ENCODE assay signal across 8 cellular contexts in genomic region chr7:114865564-114865963, GRCh38. TPM values are rescaled to one million over a fixed set of nuclear protein-coding genes. Genes with fewer than 3 reads are reported as not detected.
DNase-seq lines count a peak whose midpoint lies in the region; ATAC-seq and TF ChIP-seq lines count a peak whose summit lies in the region.

No MANE protein-coding gene starts in this region.

- H3K9me3 ChIP-seq in colonic mucosa = no peaks in the 10 kb centered on the region

- no peak overlapping the region for H3K27ac ChIP-seq in colonic mucosa

- no peaks in the 10 kb centered on the region for H3K36me3 ChIP-seq in colonic mucosa

- no peak overlapping the region for H3K9ac ChIP-seq in colonic mucosa (ENCODE audit: low read depth in 2 of 2, low read length in 2 of 2)

- no peak overlapping the region for H3K27ac Mint-ChIP-seq in memory B cell

- peak; percentile 63 for DNase-seq in GM03348 (ENCODE audit: low spot score)
- DNase-seq in activated CD4-positive, CD25-positive, alpha-beta regulatory T cell treated with anti-CD3 and anti-CD28 coated beads, Interleukin-2, amount 50 U/mL, for 72 hours = peak; percentile 59
- DNase-seq in colonic mucosa = peak; percentile 46
- DNase-seq in memory B cell (ENCODE audit: low spot score in 2 of 2) = peak; percentile 37 to 44
- DNase-seq in stimulated activated CD8-positive, alpha-beta memory T cell treated with anti-CD3 and anti-CD28 coated beads, Interleukin-4, amount 100 ng/mL, for 48 hours = peak; percentile 66
- DNase-seq in NCI-H187 (lab: John Stamatoyannopoulos, UW) = no peak

- no peaks in the 10 kb centered on the region for H3K27me3 Mint-ChIP-seq in memory B cell

- no peaks in the 10 kb centered on the region for H3K27me3 ChIP-seq in colonic mucosa

- ATAC-seq in GM21528 (IDR thresholded peaks at IDR 0.05; ENCODE audit: low FRiP score, unreplicated experiment) = peak; percentile 94
- peak; percentile 81 for ATAC-seq in memory B cell (ENCODE audit: low read depth)

- H3K36me3 Mint-ChIP-seq in memory B cell = no peaks in the 10 kb centered on the region

- no peak overlapping the region for H3K4me3 Mint-ChIP-seq in memory B cell

- TF ChIP-seq RAD21 in Ishikawa (IDR thresholded peaks at IDR 0.05; ENCODE audit: low read depth) = peak; percentile 84

- intact Hi-C loops in colonic mucosa (cut with DNase I) = loop anchor here (10.0 kb wide), 1 partner anchor 839 kb away; no protein-coding TSS in a partner anchor

- TF ChIP-seq EP300 in Ishikawa (IDR thresholded peaks at IDR 0.05; ENCODE audit: borderline replicate concordance) = no peak

- peaks cover 5% of the 10 kb centered on the region for H3K4me1 Mint-ChIP-seq in memory B cell

- no peaks in the 10 kb centered on the region for H3K4me1 ChIP-seq in colonic mucosa

- no peak overlapping the region for H3K4me3 ChIP-seq in colonic mucosa

- TF ChIP-seq CTCF in colonic mucosa (IDR thresholded peaks at IDR 0.05) = peak; percentile 68

- H3K9me3 Mint-ChIP-seq in memory B cell = no peaks in the 10 kb centered on the region

TF ChIP-seq in Ishikawa, 13 proteins besides CTCF, POLR2A, EP300 and RAD21:
- TF ChIP-seq, protein P1, sequence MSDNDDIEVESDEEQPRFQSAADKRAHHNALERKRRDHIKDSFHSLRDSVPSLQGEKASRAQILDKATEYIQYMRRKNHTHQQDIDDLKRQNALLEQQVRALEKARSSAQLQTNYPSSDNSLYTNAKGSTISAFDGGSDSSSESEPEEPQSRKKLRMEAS (IDR thresholded peaks at IDR 0.05) = no peak
- no peak for TF ChIP-seq TAF1 (IDR thresholded peaks at IDR 0.05; ENCODE audit: low read depth)
- no peak for TF ChIP-seq TEAD4 (IDR thresholded peaks at IDR 0.05)
- TF ChIP-seq CREB1 (IDR thresholded peaks at IDR 0.05; ENCODE audit: low read depth) = no peak
- TF ChIP-seq EGR1 (IDR thresholded peaks at IDR 0.05) = no peak
- no peak for TF ChIP-seq FOXM1 (IDR thresholded peaks at IDR 0.05; ENCODE audit: borderline replicate concordance, low read depth)
- no peak for TF ChIP-seq TCF12 (IDR thresholded peaks at IDR 0.05; ENCODE audit: low read depth)
- no peak for TF ChIP-seq NFIC (IDR thresholded peaks at IDR 0.05)
- no peak for TF ChIP-seq CEBPB (IDR thresholded peaks at IDR 0.05)
- TF ChIP-seq USF1 (IDR thresholded peaks at IDR 0.05) = no peak
- TF ChIP-seq, protein P2, sequence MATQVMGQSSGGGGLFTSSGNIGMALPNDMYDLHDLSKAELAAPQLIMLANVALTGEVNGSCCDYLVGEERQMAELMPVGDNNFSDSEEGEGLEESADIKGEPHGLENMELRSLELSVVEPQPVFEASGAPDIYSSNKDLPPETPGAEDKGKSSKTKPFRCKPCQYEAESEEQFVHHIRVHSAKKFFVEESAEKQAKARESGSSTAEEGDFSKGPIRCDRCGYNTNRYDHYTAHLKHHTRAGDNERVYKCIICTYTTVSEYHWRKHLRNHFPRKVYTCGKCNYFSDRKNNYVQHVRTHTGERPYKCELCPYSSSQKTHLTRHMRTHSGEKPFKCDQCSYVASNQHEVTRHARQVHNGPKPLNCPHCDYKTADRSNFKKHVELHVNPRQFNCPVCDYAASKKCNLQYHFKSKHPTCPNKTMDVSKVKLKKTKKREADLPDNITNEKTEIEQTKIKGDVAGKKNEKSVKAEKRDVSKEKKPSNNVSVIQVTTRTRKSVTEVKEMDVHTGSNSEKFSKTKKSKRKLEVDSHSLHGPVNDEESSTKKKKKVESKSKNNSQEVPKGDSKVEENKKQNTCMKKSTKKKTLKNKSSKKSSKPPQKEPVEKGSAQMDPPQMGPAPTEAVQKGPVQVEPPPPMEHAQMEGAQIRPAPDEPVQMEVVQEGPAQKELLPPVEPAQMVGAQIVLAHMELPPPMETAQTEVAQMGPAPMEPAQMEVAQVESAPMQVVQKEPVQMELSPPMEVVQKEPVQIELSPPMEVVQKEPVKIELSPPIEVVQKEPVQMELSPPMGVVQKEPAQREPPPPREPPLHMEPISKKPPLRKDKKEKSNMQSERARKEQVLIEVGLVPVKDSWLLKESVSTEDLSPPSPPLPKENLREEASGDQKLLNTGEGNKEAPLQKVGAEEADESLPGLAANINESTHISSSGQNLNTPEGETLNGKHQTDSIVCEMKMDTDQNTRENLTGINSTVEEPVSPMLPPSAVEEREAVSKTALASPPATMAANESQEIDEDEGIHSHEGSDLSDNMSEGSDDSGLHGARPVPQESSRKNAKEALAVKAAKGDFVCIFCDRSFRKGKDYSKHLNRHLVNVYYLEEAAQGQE (IDR thresholded peaks at IDR 0.05; ENCODE audit: low read depth) = no peak
- TF ChIP-seq ZBTB7A (IDR thresholded peaks at IDR 0.05; ENCODE audit: low read depth) = no peak
- no peak for TF ChIP-seq YY1 (IDR thresholded peaks at IDR 0.05; ENCODE audit: low read depth)

RNA-seq across cellular contexts. Expression of gene MDFIC, which starts 56.3 kb away (rescaled TPM):
- total RNA-seq in colonic mucosa = 1 to 10 TPM; 8.5 to 9.1 TPM

Comparison
In these comparisons a context has a peak if more than half of its experiments do, and no peak if none do; other contexts are left out.
1. DNase-seq: peak in GM03348 (single experiment), activated CD4-positive, CD25-positive, alpha-beta regulatory T cell treated with anti-CD3 and anti-CD28 coated beads, Interleukin-2, amount 50 U/mL, for 72 hours (single experiment), colonic mucosa (single experiment), memory B cell (2 of 2) and stimulated activated CD8-positive, alpha-beta memory T cell treated with anti-CD3 and anti-CD28 coated beads, Interleukin-4, amount 100 ng/mL, for 48 hours (single experiment); none in NCI-H187 (0 of 2).